Comparison of ENCODE assay signal across 1 cellular context in genomic region chr1:178155478-178156255, GRCh38.
TF ChIP-seq lines count a peak whose summit lies in the region.

No MANE protein-coding gene starts in this region.

TF ChIP-seq in GM12878, 131 proteins besides CTCF, POLR2A, EP300 and RAD21:
- TF ChIP-seq ELK1 (IDR thresholded peaks at IDR 0.05; ENCODE audit: low read depth, low read length) (no peak), SREBF2 (IDR thresholded peaks at IDR 0.05; ENCODE audit: low read length) (no peak), STAT3 (IDR thresholded peaks at IDR 0.05; ENCODE audit: low read depth, low read length) (no peak), SMC3 (IDR thresholded peaks at IDR 0.05; ENCODE audit: borderline replicate concordance, low read length) (no peak), STAT1 (conservative IDR thresholded peaks at IDR 0.05) (no peak), MYB (IDR thresholded peaks at IDR 0.05; ENCODE audit: borderline replicate concordance, low read depth, low read length) (no peak), TARDBP (IDR thresholded peaks at IDR 0.05; ENCODE audit: borderline replicate concordance) (no peak), CREM (IDR thresholded peaks at IDR 0.05; ENCODE audit: low read depth) (no peak), RCOR1 (conservative IDR thresholded peaks at IDR 0.05; ENCODE audit: low read depth, low read length) (no peak), ZBTB11 (CRISPR knock-in tag; IDR thresholded peaks at IDR 0.05) (no peak)
